ENCODE assay signal across 17 cellular contexts in the genomic region with DNA sequence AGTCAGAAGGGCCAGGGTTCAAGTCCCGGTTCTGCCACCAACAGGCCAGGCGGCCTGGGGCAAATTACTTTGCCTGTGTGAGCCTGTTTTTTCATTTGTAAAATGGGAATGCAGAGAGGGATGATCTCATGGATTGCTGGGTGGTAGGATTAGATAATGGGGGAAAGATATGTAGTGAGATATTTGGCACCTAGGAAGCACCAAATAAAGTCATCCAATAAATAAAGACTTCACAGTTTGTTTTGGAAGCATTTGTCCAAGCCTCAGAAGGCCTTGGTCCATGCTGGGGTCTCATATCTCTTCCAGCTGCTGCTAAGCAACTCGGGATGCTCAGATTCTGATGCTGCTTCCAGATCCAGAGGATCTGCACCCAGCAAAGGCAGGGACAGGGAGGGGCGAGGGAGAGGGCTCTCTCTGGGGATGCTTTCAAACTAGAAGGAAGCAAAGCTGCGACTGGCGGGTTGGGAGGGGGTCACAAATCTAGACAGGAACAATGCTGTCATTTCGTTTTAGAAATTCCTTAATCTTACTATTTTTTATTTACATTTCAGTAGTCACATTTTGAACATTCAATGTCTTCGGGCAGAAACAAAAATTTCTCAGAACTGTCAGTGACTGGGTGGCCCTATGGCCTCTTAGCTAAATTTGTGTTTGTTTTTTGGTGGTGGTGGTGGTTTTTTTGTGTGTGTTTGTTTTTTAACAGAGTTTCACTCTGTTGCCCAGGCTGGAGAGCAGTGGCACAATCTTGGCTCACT.
DNase-seq lines count a peak whose midpoint lies in the region; ATAC-seq, FAIRE-seq and TF ChIP-seq lines count a peak whose summit lies in the region.
"Had no signal": no experiment of that assay in that cellular context is flagged by ENCODE, and none has a peak within 500 bp of the region (broad histone marks: within the 10 kb centered on the region; RNA-seq: fewer than 3 reads in every experiment).

No MANE protein-coding gene starts in this region.

- H3K27me3 Mint-ChIP-seq in GM23338 (ENCODE audit: insufficient read depth, low read depth, poor library complexity) = no peaks in the 10 kb centered on the region

- H3K4me3 Mint-ChIP-seq in GM23338 = no peak overlapping the region
- H3K4me3 Mint-ChIP-seq: activated B cell treated with CpG ODN at 0.5 μM for 24 hours; activated CD8-positive, alpha-beta T cell treated with anti-CD3 and anti-CD28 coated beads, Interleukin-2, amount 10 ng/mL, durations not matched to agents 7 days and 5 days; activated T-helper 1 cell treated with anti-CD3 and anti-CD28 coated beads, Interleukin-12 subunit alpha, Interleukin-12 subunit beta, Interleukin-2, Interleukin-4 antibody, amounts not matched to agents 30 ng/mL and 10 ng/mL and 1 ng/mL, durations not matched to agents 14 hours and 24 hours and 36 hours; CD8-positive, alpha-beta T cell; mesothelial cell of epicardium had no signal

- H3K79me2 ChIP-seq in GM23338 (replicated peaks; ENCODE audit: insufficient read depth) (no peaks in the 10 kb centered on the region), mammary epithelial cell (ENCODE audit: insufficient read depth, low read length) (no peaks in the 10 kb centered on the region), smooth muscle cell (ENCODE audit: low read depth) (no peaks in the 10 kb centered on the region), OCI-LY7 (ENCODE audit: insufficient read depth, low read depth, low read length) (no peaks in the 10 kb centered on the region)

- H3K36me3 ChIP-seq in GM23338 (ENCODE audit: insufficient read depth) = no peaks in the 10 kb centered on the region
- H3K36me3 ChIP-seq in mammary epithelial cell (ENCODE audit: insufficient read depth, low read length) = no peaks in the 10 kb centered on the region
- H3K36me3 ChIP-seq in kidney (ENCODE audit: control insufficient read depth in 1 of 2, insufficient read depth in 2 of 2, low read length in 2 of 2) = no peaks in the 10 kb centered on the region
- no peaks in the 10 kb centered on the region for H3K36me3 ChIP-seq in smooth muscle cell (ENCODE audit: low read depth)
- H3K36me3 ChIP-seq in OCI-LY7 (ENCODE audit: insufficient read depth, low read length) = no peaks in the 10 kb centered on the region

- in situ Hi-C loops in mammary epithelial cell (cut with MboI; ENCODE audit: low sequenced_read_pairs in 2 of 2) = no loop called here

- POLR2A ChIA-PET in OCI-LY7 (lab: Charles Lee) = no interaction called here

- ATAC-seq in GM23338 (no peak), GM21737 (IDR thresholded peaks at IDR 0.05; ENCODE audit: unreplicated experiment) (no peak)
- ATAC-seq: activated CD8-positive, alpha-beta T cell treated with anti-CD3 and anti-CD28 coated beads, Interleukin-2, amount 10 ng/mL, durations not matched to agents 7 days and 5 days; CD8-positive, alpha-beta T cell had no signal

- H3K9me3 Mint-ChIP-seq in GM23338 = no peaks in the 10 kb centered on the region; the same call in 2 of the 3 replicates
- H3K9me3 Mint-ChIP-seq: activated B cell treated with CpG ODN at 0.5 μM for 24 hours; activated T-helper 1 cell treated with anti-CD3 and anti-CD28 coated beads, Interleukin-12 subunit alpha, Interleukin-12 subunit beta, Interleukin-2, Interleukin-4 antibody, amounts not matched to agents 30 ng/mL and 10 ng/mL and 1 ng/mL, durations not matched to agents 14 hours and 24 hours and 36 hours; CD8-positive, alpha-beta T cell had no signal

- CTCF ChIA-PET in mammary epithelial cell (lab: Charles Lee; ENCODE audit: low non-redundant PET) = interaction anchor here (0.6 kb wide), 1 partner anchor 524 kb away, joined by 3 read pairs; no protein-coding TSS in a partner anchor
- CTCF ChIA-PET in OCI-LY7 (lab: Charles Lee; ENCODE audit: unreplicated experiment) = no interaction called here

- no peak for TF ChIP-seq CTCF in GM23338 (conservative IDR thresholded peaks at IDR 0.05; ENCODE audit: low read depth in 2 of 2)
- TF ChIP-seq CTCF in mammary epithelial cell (conservative IDR thresholded peaks at IDR 0.05 in 1 of 2, IDR thresholded peaks at IDR 0.05 in 1 of 2; ENCODE audit: extremely low read depth in 1 of 2, insufficient read depth in 1 of 2, low read depth in 1 of 2, low read length in 2 of 2) = no peak
- TF ChIP-seq CTCF in kidney (IDR thresholded peaks at IDR 0.05; ENCODE audit: borderline replicate concordance, extremely low read depth, insufficient read depth) = no peak
- TF ChIP-seq CTCF in smooth muscle cell (IDR thresholded peaks at IDR 0.05; ENCODE audit: borderline replicate concordance, insufficient read depth, poor library complexity, severe bottlenecking) = no peak
- TF ChIP-seq CTCF in OCI-LY7 (conservative IDR thresholded peaks at IDR 0.05; ENCODE audit: low read length) = no peak

- H3K9ac ChIP-seq in mammary epithelial cell (ENCODE audit: insufficient read depth, low read length) (no peak overlapping the region), kidney (ENCODE audit: low read length in 2 of 2) (no peak overlapping the region), smooth muscle cell (ENCODE audit: low read depth) (no peak overlapping the region)
- H3K9ac ChIP-seq: KMS-11 had no signal

- no peaks in the 10 kb centered on the region for H4K20me1 ChIP-seq in GM23338 (replicated peaks; ENCODE audit: insufficient read depth)
- H4K20me1 ChIP-seq in mammary epithelial cell (ENCODE audit: insufficient read depth, low read length) = no peaks in the 10 kb centered on the region
- no peaks in the 10 kb centered on the region for H4K20me1 ChIP-seq in smooth muscle cell (ENCODE audit: low read depth)
- no peaks in the 10 kb centered on the region for H4K20me1 ChIP-seq in OCI-LY7 (ENCODE audit: insufficient read depth, low read length)

- H3K4me3 ChIP-seq in GM23338 = no peak overlapping the region
- no peak overlapping the region for H3K4me3 ChIP-seq in mammary epithelial cell (replicated peaks in 1 of 3; ENCODE audit: insufficient read depth in 1 of 3, low read depth in 2 of 3, low read length in 3 of 3)
- H3K4me3 ChIP-seq in kidney (ENCODE audit: low read length in 2 of 2) = no peak overlapping the region
- no peak overlapping the region for H3K4me3 ChIP-seq in smooth muscle cell
- no peak overlapping the region for H3K4me3 ChIP-seq in OCI-LY7 (ENCODE audit: low read depth, low read length, poor library complexity, severe bottlenecking)

- dilution Hi-C loops in mammary epithelial cell (cut with HindIII; ENCODE audit: low sequenced_read_pairs) = loop anchor here (25.0 kb wide), 1 partner anchor 864 kb away; no protein-coding TSS in a partner anchor

- BruUV-seq in mammary epithelial cell (replicated peaks; lab: Mats Ljungman, UMichigan) = no TSS peak
- BruUV-seq in OCI-LY7 (replicated peaks; lab: Mats Ljungman, UMichigan) = no TSS peak

- H3K9me3 ChIP-seq in mammary epithelial cell (replicated peaks; ENCODE audit: insufficient read depth, low read length) = peaks cover 4% of the 10 kb centered on the region
- no peaks in the 10 kb centered on the region for H3K9me3 ChIP-seq in kidney (ENCODE audit: control insufficient read depth in 1 of 2, low read length in 2 of 2)
- no peaks in the 10 kb centered on the region for H3K9me3 ChIP-seq in smooth muscle cell (replicated peaks; ENCODE audit: low read depth)
- H3K9me3 ChIP-seq in OCI-LY7 (ENCODE audit: low read length) = no peaks in the 10 kb centered on the region

- no peaks in the 10 kb centered on the region for H3K36me3 Mint-ChIP-seq in GM23338 (ENCODE audit: low read depth)
- H3K36me3 Mint-ChIP-seq: CD8-positive, alpha-beta T cell; mesothelial cell of epicardium had no signal

- H2AFZ ChIP-seq in GM23338 (peak overlapping the region; percentile 85; the same call in 1 of the 2 replicates), mammary epithelial cell (ENCODE audit: low read depth, low read length) (peak overlapping the region; percentile 70), smooth muscle cell (ENCODE audit: low read depth) (no peak overlapping the region), OCI-LY7 (ENCODE audit: low read length) (no peak overlapping the region)

- peaks cover 2% of the 10 kb centered on the region; the same call in 1 of the 3 replicates for H3K4me1 Mint-ChIP-seq in GM23338
- H3K4me1 Mint-ChIP-seq: activated B cell treated with CpG ODN at 0.5 μM for 24 hours had no signal

- intact Hi-C loops in mammary epithelial cell (cut with micrococcal nuclease) (no loop called here), kidney (cut with DNase I) (no loop called here), OCI-LY7 (cut with micrococcal nuclease; ENCODE audit: unreplicated experiment) (no loop called here)

- WGBS in mammary epithelial cell (ENCODE audit: low coverage, missing lambda C conversion rate) = 68% methylated on average over 8 of the region's 8 CpGs
- WGBS in smooth muscle cell (ENCODE audit: low lambda C conversion rate) = 73% methylated on average over 8 of the region's 8 CpGs

- H3K27me3 ChIP-seq in GM23338 (ENCODE audit: insufficient read depth) = no peaks in the 10 kb centered on the region
- H3K27me3 ChIP-seq in mammary epithelial cell (ENCODE audit: insufficient read depth, low read length) = no peaks in the 10 kb centered on the region
- H3K27me3 ChIP-seq in smooth muscle cell (ENCODE audit: low read depth) = no peaks in the 10 kb centered on the region

- no peaks in the 10 kb centered on the region for H3K9me2 ChIP-seq in GM23338 (ENCODE audit: insufficient read depth)
- H3K9me2 ChIP-seq in OCI-LY7 (ENCODE audit: insufficient read depth, low read length) = no peaks in the 10 kb centered on the region

- FAIRE-seq in kidney (lab: Jason Lieb, UNC) = no peak

- no peak overlapping the region for H3K4me2 ChIP-seq in GM23338
- peak overlapping the region; percentile 3 for H3K4me2 ChIP-seq in mammary epithelial cell (ENCODE audit: insufficient read depth, low read depth, low read length)
- peak overlapping the region; percentile 75 for H3K4me2 ChIP-seq in smooth muscle cell
- no peak overlapping the region for H3K4me2 ChIP-seq in OCI-LY7 (ENCODE audit: low read length)
- H3K4me2 ChIP-seq: KMS-11 had no signal

- no peak overlapping the region for H3K27ac ChIP-seq in GM23338 (ENCODE audit: low read depth)
- H3K27ac ChIP-seq in mammary epithelial cell (ENCODE audit: insufficient read depth, low read depth, low read length) = no peak overlapping the region
- H3K27ac ChIP-seq in kidney (ENCODE audit: low read depth in 2 of 2, low read length in 2 of 2) = no peak overlapping the region
- peak overlapping the region; percentile 71 for H3K27ac ChIP-seq in smooth muscle cell (ENCODE audit: low read depth)
- H3K27ac ChIP-seq in OCI-LY7 (ENCODE audit: low read depth, low read length, poor library complexity, severe bottlenecking) = no peak overlapping the region
- H3K27ac ChIP-seq: KMS-11 had no signal

- no peaks in the 10 kb centered on the region for H3K4me1 ChIP-seq in GM23338 (ENCODE audit: insufficient read depth)
- peaks cover 13% of the 10 kb centered on the region for H3K4me1 ChIP-seq in mammary epithelial cell (ENCODE audit: insufficient read depth, low read length)
- H3K4me1 ChIP-seq in kidney (ENCODE audit: control insufficient read depth in 1 of 2, insufficient read depth in 1 of 2, low read depth in 1 of 2, low read length in 2 of 2) = peaks cover 0 to 3% of the 10 kb centered on the region in 2 donors
- H3K4me1 ChIP-seq in smooth muscle cell (ENCODE audit: low read depth) = no peaks in the 10 kb centered on the region
- no peaks in the 10 kb centered on the region for H3K4me1 ChIP-seq in OCI-LY7 (ENCODE audit: insufficient read depth, low read length, poor library complexity, severe bottlenecking)

- H3K27ac Mint-ChIP-seq in GM23338 = no peak overlapping the region
- H3K27ac Mint-ChIP-seq: activated B cell treated with CpG ODN at 0.5 μM for 24 hours; activated CD8-positive, alpha-beta T cell treated with anti-CD3 and anti-CD28 coated beads, Interleukin-2, amount 10 ng/mL, durations not matched to agents 7 days and 5 days; activated T-helper 1 cell treated with anti-CD3 and anti-CD28 coated beads, Interleukin-12 subunit alpha, Interleukin-12 subunit beta, Interleukin-2, Interleukin-4 antibody, amounts not matched to agents 30 ng/mL and 10 ng/mL and 1 ng/mL, durations not matched to agents 14 hours and 24 hours and 36 hours; CD8-positive, alpha-beta T cell had no signal

- DNase-seq in GM23338 (ENCODE audit: low spot score) = no peak
- no peak for DNase-seq in mammary epithelial cell
- peak; percentile 43 for DNase-seq in kidney
- no peak for DNase-seq in smooth muscle cell (lab: John Stamatoyannopoulos, UW; ENCODE audit: unreplicated experiment)
- no peak for DNase-seq in NCI-H1694 (lab: John Stamatoyannopoulos, UW)
- DNase-seq in OCI-LY7 (ENCODE audit: low spot score) = no peak
- DNase-seq in NCI-H524 treated with DMSO at 0.1 percent for 48 hours (lab: John Stamatoyannopoulos, UW) = no peak
- DNase-seq: activated B cell treated with CpG ODN at 0.5 μM for 24 hours; activated CD8-positive, alpha-beta T cell treated with anti-CD3 and anti-CD28 coated beads, Interleukin-2, amount 10 ng/mL, durations not matched to agents 7 days and 5 days; CD8-positive, alpha-beta T cell; NCI-H1417; NCI-H2227 treated with DMSO at 0.1 percent for 48 hours; T-helper 2 cell had no signal

- H3F3A ChIP-seq in GM23338 (replicated peaks; ENCODE audit: low read depth) (no peaks in the 10 kb centered on the region), smooth muscle cell (ENCODE audit: low read depth) (peaks cover 26% of the 10 kb centered on the region)

Comparison
In these comparisons a context has a peak if more than half of its experiments do, and no peak if none do; other contexts are left out.
1. H2AFZ ChIP-seq: peak in GM23338 (single experiment) and mammary epithelial cell (single experiment); none in smooth muscle cell (single experiment) and OCI-LY7 (single experiment).
2. H3K4me2 ChIP-seq: peak in mammary epithelial cell (single experiment) and smooth muscle cell (single experiment); none in GM23338 (single experiment) and OCI-LY7 (single experiment).